In genomic region chr13:33761744-33762143, GRCh38 we compare ENCODE assay signal across 9 cellular contexts. TPM values are rescaled to one million over a fixed set of nuclear protein-coding genes. Genes with fewer than 3 reads are reported as not detected.
DNase-seq lines count a peak whose midpoint lies in the region; ATAC-seq and TF ChIP-seq lines count a peak whose summit lies in the region.
"Had no signal": no experiment of that assay in that cellular context is flagged by ENCODE, and none has a peak within 500 bp of the region (broad histone marks: within the 10 kb centered on the region; RNA-seq: fewer than 3 reads in every experiment).

No MANE protein-coding gene starts in this region.

- H3K27me3 ChIP-seq in mammary epithelial cell (ENCODE audit: insufficient read depth, low read length), result no peaks in the 10 kb centered on the region
- H3K27me3 ChIP-seq in aorta (ENCODE audit: control insufficient read depth in 1 of 2, insufficient read depth in 2 of 2, low read length in 1 of 2), result no peaks in the 10 kb centered on the region
- no peaks in the 10 kb centered on the region for H3K27me3 ChIP-seq in ascending aorta
- H3K27me3 ChIP-seq: neutrophil had no signal

- no peaks in the 10 kb centered on the region for H4K20me1 ChIP-seq in mammary epithelial cell (ENCODE audit: insufficient read depth, low read length)

- H3K9ac ChIP-seq in mammary epithelial cell (ENCODE audit: insufficient read depth, low read length), result no peak overlapping the region

- H3K27ac ChIP-seq in mammary epithelial cell (ENCODE audit: insufficient read depth, low read depth, low read length) (no peak overlapping the region), aorta (ENCODE audit: low read depth in 1 of 2, low read length in 2 of 2) (no peak overlapping the region), ascending aorta (no peak overlapping the region)
- H3K27ac ChIP-seq: neutrophil had no signal

- intact Hi-C loops in mammary epithelial cell (cut with micrococcal nuclease) (no loop called here), aorta (cut with DNase I) (no loop called here), ascending aorta (cut with DNase I) (no loop called here)

- WGBS in mammary epithelial cell (ENCODE audit: low coverage, missing lambda C conversion rate), result 19% methylated on average over 6 of the region's 6 CpGs
- WGBS in aorta, 2 donors, result 46 to 47% methylated on average over 6 of the region's 6 CpGs

- no peak overlapping the region for H3K4me3 ChIP-seq in mammary epithelial cell (replicated peaks in 1 of 3; ENCODE audit: insufficient read depth in 1 of 3, low read depth in 2 of 3, low read length in 3 of 3)
- H3K4me3 ChIP-seq in aorta (ENCODE audit: low read length in 2 of 2), result no peak overlapping the region
- H3K4me3 ChIP-seq in ascending aorta, result no peak overlapping the region

- ATAC-seq in aorta (ENCODE audit: low FRiP score), result no peak

- dilution Hi-C loops in mammary epithelial cell (cut with HindIII; ENCODE audit: low sequenced_read_pairs), result no loop called here

- H3K4me1 ChIP-seq in mammary epithelial cell (ENCODE audit: insufficient read depth, low read length) (no peaks in the 10 kb centered on the region), aorta (ENCODE audit: control insufficient read depth in 1 of 2, insufficient read depth in 2 of 2, low read length in 2 of 2) (no peaks in the 10 kb centered on the region), ascending aorta (no peaks in the 10 kb centered on the region)

- no peak overlapping the region for H3K4me2 ChIP-seq in mammary epithelial cell (ENCODE audit: insufficient read depth, low read depth, low read length)

- no peaks in the 10 kb centered on the region for H3K36me3 ChIP-seq in mammary epithelial cell (ENCODE audit: insufficient read depth, low read length)
- H3K36me3 ChIP-seq in aorta (ENCODE audit: control insufficient read depth in 1 of 2, insufficient read depth in 2 of 2, low read length in 1 of 2), result no peaks in the 10 kb centered on the region
- H3K36me3 ChIP-seq in ascending aorta, result no peaks in the 10 kb centered on the region
- H3K36me3 ChIP-seq: neutrophil had no signal

- TF ChIP-seq CTCF in mammary epithelial cell (conservative IDR thresholded peaks at IDR 0.05 in 1 of 2, IDR thresholded peaks at IDR 0.05 in 1 of 2; ENCODE audit: extremely low read depth in 1 of 2, insufficient read depth in 1 of 2, low read depth in 1 of 2, low read length in 2 of 2) (peak in 1 of 2 donors; percentile 26), ascending aorta (IDR thresholded peaks at IDR 0.05) (no peak)

- DNase-seq in NCI-H2107 treated with DMSO at 0.1 percent for 48 hours (lab: John Stamatoyannopoulos, UW; ENCODE audit: unreplicated experiment), result peak; percentile 42
- no peak for DNase-seq in NCI-H2107 (lab: John Stamatoyannopoulos, UW)
- peak; percentile 35 for DNase-seq in NCI-H524 treated with DMSO at 0.1 percent for 48 hours (lab: John Stamatoyannopoulos, UW)
- DNase-seq in mammary epithelial cell, result peak; percentile 12
- peak; percentile 7 for DNase-seq in pons (ENCODE audit: low spot score)
- DNase-seq in aorta, result no peak
- DNase-seq in ascending aorta (ENCODE audit: low spot score in 2 of 2), result no peak
- no peak for DNase-seq in activated CD4-positive, alpha-beta T cell treated with anti-CD3 and anti-CD28 coated beads, Interleukin-2, amount 50 U/mL, for 4 hours

- BruUV-seq in mammary epithelial cell (replicated peaks; lab: Mats Ljungman, UMichigan), result no TSS peak

- H3K9me3 ChIP-seq in mammary epithelial cell (replicated peaks; ENCODE audit: insufficient read depth, low read length) (no peaks in the 10 kb centered on the region), aorta (ENCODE audit: control insufficient read depth, low read length) (no peaks in the 10 kb centered on the region), ascending aorta (no peaks in the 10 kb centered on the region)
- H3K9me3 ChIP-seq: neutrophil had no signal

- H3K79me2 ChIP-seq in mammary epithelial cell (ENCODE audit: insufficient read depth, low read length), result no peaks in the 10 kb centered on the region

- in situ Hi-C loops in mammary epithelial cell (cut with MboI; ENCODE audit: low sequenced_read_pairs in 2 of 2), result no loop called here

- H2AFZ ChIP-seq in mammary epithelial cell (ENCODE audit: low read depth, low read length), result peak overlapping the region; percentile 27

- CTCF ChIA-PET in mammary epithelial cell (lab: Charles Lee; ENCODE audit: low non-redundant PET), result interaction anchor here (0.5 kb wide), 1 partner anchor 54 kb away, joined by 9 read pairs; no protein-coding TSS in a partner anchor

RNA-seq across cellular contexts. Expression of gene RFC3, which starts 56.2 kb away (rescaled TPM):
- total RNA-seq in mammary epithelial cell, result 10 to 100 TPM in 1 of 2 donors, 1 to 10 TPM in 1; 8.7 to 24.0 TPM
- 24.2 TPM for polyA plus RNA-seq in mammary epithelial cell
- polyA minus RNA-seq in mammary epithelial cell, result 17.8 TPM
- total RNA-seq in aorta, result 1 to 10 TPM; 5.7 to 8.3 TPM
- polyA plus RNA-seq in aorta, result 1 to 10 TPM; 4.4 to 4.9 TPM
- 6.2 TPM for total RNA-seq in ascending aorta

Comparison
In these comparisons a context has a peak if more than half of its experiments do, and no peak if none do; other contexts are left out.
1. DNase-seq: peak in NCI-H2107 treated with DMSO at 0.1 percent for 48 hours (single experiment), NCI-H524 treated with DMSO at 0.1 percent for 48 hours (single experiment), mammary epithelial cell (single experiment) and pons (single experiment); none in NCI-H2107 (single experiment), aorta (0 of 2), ascending aorta (0 of 2) and activated CD4-positive, alpha-beta T cell treated with anti-CD3 and anti-CD28 coated beads, Interleukin-2, amount 50 U/mL, for 4 hours (0 of 2).